Comparison of ENCODE assay signal across 32 cellular contexts in the genomic region with DNA sequence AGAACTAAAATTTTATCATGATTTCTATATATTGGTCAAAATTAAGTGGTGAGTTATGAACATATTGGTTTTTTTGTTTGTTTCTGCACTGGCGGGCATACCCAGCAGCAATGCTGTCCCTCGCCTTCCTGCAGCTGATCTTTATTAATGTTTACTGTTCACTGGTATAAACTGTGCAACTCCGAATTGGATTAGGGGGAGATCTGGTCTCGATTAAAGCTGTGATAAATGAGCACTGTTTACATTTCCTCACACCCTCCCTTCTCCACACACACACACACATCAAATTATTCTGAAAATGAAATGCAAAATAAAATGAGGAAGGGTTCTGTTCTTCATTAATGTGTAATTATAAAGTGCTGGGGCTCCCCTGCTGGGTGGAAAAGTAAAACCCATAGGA. TPM values are rescaled to one million over a fixed set of nuclear protein-coding genes. Genes with fewer than 3 reads are reported as not detected.
"Had no signal": no experiment of that assay in that cellular context is flagged by ENCODE, and none has a peak within 500 bp of the region (broad histone marks: within the 10 kb centered on the region; RNA-seq: fewer than 3 reads in every experiment).

No MANE protein-coding gene starts in this region.

- H3K27ac ChIP-seq: ascending aorta, breast epithelium, cardiac muscle cell, colonic mucosa, foreskin keratinocyte, gastrocnemius medialis, heart left ventricle had no signal

- H3K9me3 ChIP-seq: ascending aorta, breast epithelium, colonic mucosa, gastrocnemius medialis, heart left ventricle had no signal

- DNase-seq: activated CD4-positive, alpha-beta memory T cell treated with anti-CD3 and anti-CD28 coated beads for 36 hours; activated CD4-positive, alpha-beta T cell treated with anti-CD3 and anti-CD28 coated beads for 36 hours; activated CD4-positive, alpha-beta T cell treated with anti-CD3 and anti-CD28 coated beads, Interleukin-2, amount 10 ng/mL, durations not matched to agents 24 days and 14 days; activated CD4-positive, CD25-positive, alpha-beta regulatory T cell; activated CD4-positive, CD25-positive, alpha-beta regulatory T cell treated with anti-CD3 and anti-CD28 coated beads, Interleukin-2, amount 50 U/mL, for 72 hours; activated CD8-positive, alpha-beta memory T cell treated with anti-CD3 and anti-CD28 coated beads, Interleukin-2, amount 10 ng/mL, durations not matched to agents 7 days and 5 days; activated CD8-positive, alpha-beta memory T cell treated with anti-CD3 and anti-CD28 coated beads, Interleukin-2, amount 50 U/mL, for 4 hours; activated CD8-positive, alpha-beta T cell treated with anti-CD3 and anti-CD28 coated beads, Interleukin-2, amount 10 ng/mL, durations not matched to agents 7 days and 5 days; activated gamma-delta T cell; activated naive CD4-positive, alpha-beta T cell; activated naive CD4-positive, alpha-beta T cell treated with anti-CD3 and anti-CD28 coated beads, Interleukin-2, amount 10 ng/mL, durations not matched to agents 7 days and 5 days; activated naive CD8-positive, alpha-beta T cell treated with anti-CD3 and anti-CD28 coated beads, Interleukin-2, amount 10 ng/mL, durations not matched to agents 7 days and 5 days; activated T-cell treated with anti-CD3 and anti-CD28 coated beads, Interleukin-2, amount 50 U/mL, for 1 hour; activated T-cell treated with anti-CD3 and anti-CD28 coated beads, Interleukin-2, amount 50 U/mL, for 48 hours; central memory CD4-positive, alpha-beta T cell; cerebellar nuclear complex; colonic mucosa; effector CD8-positive, alpha-beta T cell; foreskin keratinocyte; gastrocnemius medialis; glutamatergic neuron; heart left ventricle; T-helper 17 cell; T1000 had no signal

- H3K27me3 ChIP-seq: ascending aorta, breast epithelium, cardiac muscle cell, colonic mucosa, gastrocnemius medialis, heart left ventricle had no signal

- H3K36me3 ChIP-seq: ascending aorta, breast epithelium, cardiac muscle cell, colonic mucosa, gastrocnemius medialis, heart left ventricle had no signal

- H3K4me1 ChIP-seq: ascending aorta, breast epithelium, colonic mucosa, foreskin keratinocyte, gastrocnemius medialis had no signal

- H3K4me3 ChIP-seq: ascending aorta, breast epithelium, cardiac muscle cell, colonic mucosa, gastrocnemius medialis, heart left ventricle had no signal

RNA-seq across cellular contexts. Expression of a gene that starts 48.5 kb away (rescaled TPM):
- total RNA-seq: activated CD4-positive, alpha-beta memory T cell treated with anti-CD3 and anti-CD28 coated beads for 36 hours; activated CD4-positive, alpha-beta T cell treated with anti-CD3 and anti-CD28 coated beads for 36 hours; activated CD8-positive, alpha-beta T cell treated with anti-CD3 and anti-CD28 coated beads, Interleukin-2, amount 10 ng/mL, durations not matched to agents 7 days and 5 days; activated naive CD4-positive, alpha-beta T cell treated with anti-CD3 and anti-CD28 coated beads, Interleukin-2, amount 50 U/mL, for 72 hours; activated naive CD8-positive, alpha-beta T cell treated with anti-CD3 and anti-CD28 coated beads, Interleukin-2, amount 10 ng/mL, durations not matched to agents 7 days and 5 days; activated T-helper 2 cell treated with anti-CD3 and anti-CD28 coated beads, Interferon-gamma antibody, Interleukin-2, Interleukin-4, amounts not matched to agents 10 μg/mL and 5 μg/mL and 100 μg/mL, durations not matched to agents 14 hours and 24 hours and 36 hours; ascending aorta; breast epithelium; cardiac muscle cell; colonic mucosa; dermis microvascular lymphatic vessel endothelial cell; epithelial cell of proximal tubule; esophagus mucosa; foreskin keratinocyte; gastrocnemius medialis; heart left ventricle; T-helper 17 cell had no signal
- polyA plus RNA-seq: foreskin keratinocyte, heart left ventricle had no signal
